Comparison of ENCODE assay signal across 21 cellular contexts in the genomic region with DNA sequence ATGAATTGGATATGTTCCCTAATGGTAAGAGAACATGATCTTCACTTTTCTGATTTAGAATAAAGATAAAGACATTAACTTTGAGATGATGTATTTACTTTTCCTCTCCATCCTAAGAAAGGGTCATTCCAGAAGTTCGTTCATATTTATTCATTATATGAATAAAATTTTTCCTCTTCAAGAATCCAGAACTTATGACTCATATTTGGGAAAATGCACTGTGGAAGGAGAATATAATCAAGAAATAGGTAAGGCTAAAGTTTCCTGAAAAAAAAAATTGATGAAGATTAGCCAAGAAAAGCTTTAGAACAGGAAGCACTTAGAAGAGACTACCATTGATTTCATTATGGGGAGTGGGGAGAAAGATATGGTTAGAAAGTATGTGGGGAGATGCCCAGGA. TPM values are rescaled to one million over a fixed set of nuclear protein-coding genes. Genes with fewer than 3 reads are reported as not detected.
A peak's percentile ranks its signal among the peaks of the same experiment; 100 is the strongest.
DNase-seq lines count a peak whose midpoint lies in the region; ATAC-seq and TF ChIP-seq lines count a peak whose summit lies in the region.
"Had no signal": no experiment of that assay in that cellular context is flagged by ENCODE, and none has a peak within 500 bp of the region (broad histone marks: within the 10 kb centered on the region; RNA-seq: fewer than 3 reads in every experiment).

No MANE protein-coding gene starts in this region.

- H3K27ac ChIP-seq in ACC112 (ENCODE audit: low read depth, low read length) = peak overlapping the region; percentile 96
- peak overlapping the region; percentile 83 for H3K27ac ChIP-seq in PC-3 (ENCODE audit: low read length)
- no peak overlapping the region for H3K27ac ChIP-seq in mesenchymal stem cell (ENCODE audit: low read length, poor library complexity, severe bottlenecking)
- H3K27ac ChIP-seq in body of pancreas = no peak overlapping the region
- no peak overlapping the region for H3K27ac ChIP-seq in gastroesophageal sphincter
- H3K27ac ChIP-seq: 22Rv1, SJSA1 had no signal

- DNase-seq in PC-3 = peak; percentile 14
- peak; percentile 8 for DNase-seq in astrocyte of the spinal cord (ENCODE audit: low read depth, low spot score)
- DNase-seq in mesenchymal stem cell = no peak
- no peak for DNase-seq in MCF 10A (ENCODE audit: unreplicated experiment)
- no peak for DNase-seq in body of pancreas
- no peak for DNase-seq in DMS114 treated with DMSO at 0.1 percent for 48 hours (lab: John Stamatoyannopoulos, UW; ENCODE audit: unreplicated experiment)
- DNase-seq: C1 segment of cervical spinal cord; CD8-positive, alpha-beta T cell; KBM-7; MV-4-11; NCI-H1694; NCI-H2081; NCI-H446; NCI-H526 had no signal

- H3K9me3 Mint-ChIP-seq in MCF 10A (ENCODE audit: unreplicated experiment) = no peaks in the 10 kb centered on the region
- H3K9me3 Mint-ChIP-seq: CD8-positive, alpha-beta T cell had no signal

- peaks cover 11% of the 10 kb centered on the region for H3K4me1 Mint-ChIP-seq in MCF 10A (ENCODE audit: insufficient read depth, unreplicated experiment)

- in situ Hi-C loops in astrocyte of the spinal cord (cut with HindIII; ENCODE audit: low sequenced_read_pairs) = no loop called here

- no peaks in the 10 kb centered on the region for H4K20me1 ChIP-seq in PC-3 (ENCODE audit: low read length)

- no peak overlapping the region for H3K4ac ChIP-seq in mesenchymal stem cell (ENCODE audit: low read depth in 1 of 2, low read length in 2 of 2)

- no peaks in the 10 kb centered on the region for H3K9me3 ChIP-seq in PC-3 (ENCODE audit: low read length)
- H3K9me3 ChIP-seq in mesenchymal stem cell (ENCODE audit: control insufficient read depth, low read length) = no peaks in the 10 kb centered on the region
- no peaks in the 10 kb centered on the region for H3K9me3 ChIP-seq in body of pancreas
- no peaks in the 10 kb centered on the region for H3K9me3 ChIP-seq in gastroesophageal sphincter
- H3K9me3 ChIP-seq: HAP-1, SJSA1 had no signal

- no peaks in the 10 kb centered on the region for H3K36me3 Mint-ChIP-seq in MCF 10A (ENCODE audit: insufficient read depth, unreplicated experiment)
- H3K36me3 Mint-ChIP-seq: CD8-positive, alpha-beta T cell had no signal

- POLR2A ChIA-PET in PC-3 (lab: Charles Lee; ENCODE audit: unreplicated experiment) = no interaction called here
- POLR2A ChIA-PET in MCF 10A (lab: Yijun Ruan, JAX) = interaction anchor here (1.1 kb wide), 1 partner anchor 36 kb away, joined by 3 read pairs; the partner anchor contains the start of gene CBLB

- H4K8ac ChIP-seq in mesenchymal stem cell (ENCODE audit: low read length) = no peak overlapping the region

- no peak overlapping the region for H2AK5ac ChIP-seq in mesenchymal stem cell (ENCODE audit: low read length, severe bottlenecking)

- no peak overlapping the region for H3K9ac ChIP-seq in PC-3 (ENCODE audit: low read length)
- peak overlapping the region; percentile 92 for H3K9ac ChIP-seq in mesenchymal stem cell (ENCODE audit: low read length)

- ATAC-seq in PC-3 = peak; percentile 13; the same call in 1 of the 2 replicates
- ATAC-seq in body of pancreas = no peak
- no peak for ATAC-seq in gastroesophageal sphincter
- ATAC-seq: CD8-positive, alpha-beta T cell; HepG2; Right ventricle myocardium inferior had no signal

- no peak overlapping the region for H3K23ac ChIP-seq in mesenchymal stem cell (ENCODE audit: low read length in 2 of 2)

- no peak overlapping the region for H2BK15ac ChIP-seq in mesenchymal stem cell (ENCODE audit: low read depth, poor library complexity, severe bottlenecking)

- H3K36me3 ChIP-seq in ACC112 (ENCODE audit: insufficient read depth, low read length) (no peaks in the 10 kb centered on the region), PC-3 (ENCODE audit: low read depth, low read length) (no peaks in the 10 kb centered on the region), mesenchymal stem cell (ENCODE audit: control insufficient read depth in 1 of 2, insufficient read depth in 2 of 2, low read depth in 1 of 2, low read length in 2 of 2) (no peaks in the 10 kb centered on the region), body of pancreas (replicated peaks in 1 of 2; ENCODE audit: insufficient read depth in 1 of 2, low read depth in 2 of 2) (no peaks in the 10 kb centered on the region), gastroesophageal sphincter (no peaks in the 10 kb centered on the region)
- H3K36me3 ChIP-seq: HAP-1, SJSA1 had no signal

- H3F3A ChIP-seq in PC-3 (ENCODE audit: low read length, unreplicated experiment) = no peaks in the 10 kb centered on the region

- WGBS in mesenchymal stem cell = no CpG with 5 or more reads among the region's 1 CpG
- WGBS in body of pancreas, 2 donors = 56 to 66% methylated on average over 1 of the region's 1 CpG
- WGBS in gastroesophageal sphincter (ENCODE audit: low coverage in 1 of 2), 2 donors = 33 to 38% methylated on average over 1 of the region's 1 CpG

- no peak for TF ChIP-seq POLR2A in body of pancreas (IDR thresholded peaks at IDR 0.05)
- no peak for TF ChIP-seq POLR2A in gastroesophageal sphincter (IDR thresholded peaks at IDR 0.05)

- no peak overlapping the region for H2BK5ac ChIP-seq in mesenchymal stem cell (ENCODE audit: low read depth, low read length, poor library complexity, severe bottlenecking)

- H3K4me2 ChIP-seq in PC-3 (ENCODE audit: low read length) (no peak overlapping the region), mesenchymal stem cell (ENCODE audit: low read length, poor library complexity, severe bottlenecking) (no peak overlapping the region)

- H3K4me3 ChIP-seq in ACC112 (ENCODE audit: low read depth, low read length) = no peak overlapping the region
- H3K4me3 ChIP-seq in PC-3 (ENCODE audit: low read length) = no peak overlapping the region
- no peak overlapping the region for H3K4me3 ChIP-seq in astrocyte of the spinal cord (ENCODE audit: low read depth, low read length)
- H3K4me3 ChIP-seq in mesenchymal stem cell (ENCODE audit: insufficient read depth in 1 of 2, low read depth in 1 of 2, low read length in 2 of 2) = no peak overlapping the region
- no peak overlapping the region for H3K4me3 ChIP-seq in body of pancreas
- no peak overlapping the region for H3K4me3 ChIP-seq in gastroesophageal sphincter
- H3K4me3 ChIP-seq: HAP-1, SJSA1 had no signal

- H3K27me3 ChIP-seq in ACC112 (ENCODE audit: insufficient read depth, low read length) (no peaks in the 10 kb centered on the region), PC-3 (ENCODE audit: low read length) (no peaks in the 10 kb centered on the region), mesenchymal stem cell (ENCODE audit: control insufficient read depth in 1 of 2, insufficient read depth in 1 of 2, low read length in 2 of 2) (no peaks in the 10 kb centered on the region), body of pancreas (no peaks in the 10 kb centered on the region), gastroesophageal sphincter (no peaks in the 10 kb centered on the region)
- H3K27me3 ChIP-seq: SJSA1 had no signal

- TF ChIP-seq CTCF in PC-3 (conservative IDR thresholded peaks at IDR 0.05; ENCODE audit: low read depth, low read length) = no peak
- TF ChIP-seq CTCF in astrocyte of the spinal cord (IDR thresholded peaks at IDR 0.05; ENCODE audit: low read depth, low read length) = no peak
- TF ChIP-seq CTCF in MCF 10A (IDR thresholded peaks at IDR 0.05; ENCODE audit: unreplicated experiment) = no peak
- no peak for TF ChIP-seq CTCF in body of pancreas (IDR thresholded peaks at IDR 0.05)
- no peak for TF ChIP-seq CTCF in gastroesophageal sphincter (IDR thresholded peaks at IDR 0.05)

- no peaks in the 10 kb centered on the region for H3K27me3 Mint-ChIP-seq in MCF 10A (ENCODE audit: insufficient read depth, unreplicated experiment)

- TF ChIP-seq EP300 in gastroesophageal sphincter (IDR thresholded peaks at IDR 0.05) = no peak

- H2AFZ ChIP-seq in ACC112 (ENCODE audit: low read length, unreplicated experiment) = no peak overlapping the region
- H2AFZ ChIP-seq in PC-3 (ENCODE audit: low read length) = no peak overlapping the region
- H2AFZ ChIP-seq in mesenchymal stem cell (ENCODE audit: low read depth, low read length) = no peak overlapping the region

- no peak overlapping the region for H3K27ac Mint-ChIP-seq in MCF 10A (ENCODE audit: low read depth, unreplicated experiment)
- H3K27ac Mint-ChIP-seq: CD8-positive, alpha-beta T cell had no signal

- no peaks in the 10 kb centered on the region for H3K9me2 ChIP-seq in PC-3 (replicated peaks; ENCODE audit: low read length)

- H3K79me1 ChIP-seq in mesenchymal stem cell (replicated peaks; ENCODE audit: low read length, poor library complexity, severe bottlenecking) = no peaks in the 10 kb centered on the region

- H3K79me2 ChIP-seq in ACC112 (ENCODE audit: control insufficient read depth, insufficient read depth, low read length, unreplicated experiment) (no peaks in the 10 kb centered on the region), PC-3 (ENCODE audit: low read length) (no peaks in the 10 kb centered on the region)

- no peak overlapping the region for H3K18ac ChIP-seq in mesenchymal stem cell (ENCODE audit: low read depth in 1 of 2, low read length in 2 of 2)

- intact Hi-C loops in PC-3 (cut with micrococcal nuclease) (loop anchor here (5.0 kb wide), 1 partner anchor 182 kb away; no protein-coding TSS in a partner anchor), MCF 10A (cut with micrococcal nuclease) (no loop called here), body of pancreas (cut with DNase I) (no loop called here)

- H2BK12ac ChIP-seq in mesenchymal stem cell (ENCODE audit: low read length in 2 of 2) = no peak overlapping the region

- no peak overlapping the region for H4K91ac ChIP-seq in mesenchymal stem cell (ENCODE audit: low read length)

- CTCF ChIA-PET in PC-3 (lab: Charles Lee) = no interaction called here
- CTCF ChIA-PET in MCF 10A (lab: Yijun Ruan, JAX) = interaction anchor here (0.5 to 0.7 kb wide), 2 partner anchors 10 to 110 kb away, joined by 3 read pairs; no protein-coding TSS in a partner anchor

- no peak overlapping the region for H3K14ac ChIP-seq in mesenchymal stem cell (ENCODE audit: low read length in 2 of 2)

- peaks cover 38% of the 10 kb centered on the region for H3K4me1 ChIP-seq in ACC112 (ENCODE audit: control insufficient read depth, insufficient read depth, low read length, unreplicated experiment)
- peaks cover 27% of the 10 kb centered on the region for H3K4me1 ChIP-seq in PC-3 (ENCODE audit: insufficient read depth, low read length)
- peaks cover 2% of the 10 kb centered on the region for H3K4me1 ChIP-seq in mesenchymal stem cell (ENCODE audit: control insufficient read depth, insufficient read depth, low read depth, low read length)
- no peaks in the 10 kb centered on the region for H3K4me1 ChIP-seq in body of pancreas
- H3K4me1 ChIP-seq in gastroesophageal sphincter = peaks cover 0 to 23% (median 14%) of the 10 kb centered on the region in 3 donors
- H3K4me1 ChIP-seq: HAP-1, SJSA1 had no signal

- BruUV-seq in PC-3 (replicated peaks; lab: Mats Ljungman, UMichigan) (no TSS peak), MCF 10A (replicated peaks; lab: Mats Ljungman, UMichigan) (no TSS peak)

- no peak overlapping the region for H2BK120ac ChIP-seq in mesenchymal stem cell (ENCODE audit: low read depth, low read length)

- no peak overlapping the region for H3K4me3 Mint-ChIP-seq in MCF 10A (ENCODE audit: unreplicated experiment)
- H3K4me3 Mint-ChIP-seq: CD8-positive, alpha-beta T cell had no signal

RNA-seq across cellular contexts. Expression of gene CBLB, which starts 36.5 kb away (rescaled TPM):
- 20.0 and 23.9 TPM in 2 replicates for total RNA-seq in PC-3 (2014; rRNA removed)
- 19.3 TPM for polyA plus RNA-seq in mesenchymal stem cell (2013, experiment 1 of 2)
- 16.9 TPM for polyA plus RNA-seq in mesenchymal stem cell (2013, experiment 2 of 2)
- total RNA-seq in MCF 10A (2022) = 19.7 and 43.4 TPM in 2 replicates
- 10 to 100 TPM; 31.1 to 40.5 TPM for total RNA-seq in body of pancreas
- 10 to 100 TPM; 27.4 to 59.4 (median 40.4) TPM for total RNA-seq in gastroesophageal sphincter

Comparison
In these comparisons a context has a peak if more than half of its experiments do, and no peak if none do; other contexts are left out.
1. H3K27ac ChIP-seq: peak in ACC112 (single experiment) and PC-3 (single experiment); none in mesenchymal stem cell (single experiment), body of pancreas (0 of 4) and gastroesophageal sphincter (0 of 4).
2. DNase-seq: peak in PC-3 (single experiment) and astrocyte of the spinal cord (single experiment); none in mesenchymal stem cell (single experiment), MCF 10A (single experiment), body of pancreas (0 of 4) and DMS114 treated with DMSO at 0.1 percent for 48 hours (single experiment).